Comparison of ENCODE assay signal across 14 cellular contexts in the genomic region with DNA sequence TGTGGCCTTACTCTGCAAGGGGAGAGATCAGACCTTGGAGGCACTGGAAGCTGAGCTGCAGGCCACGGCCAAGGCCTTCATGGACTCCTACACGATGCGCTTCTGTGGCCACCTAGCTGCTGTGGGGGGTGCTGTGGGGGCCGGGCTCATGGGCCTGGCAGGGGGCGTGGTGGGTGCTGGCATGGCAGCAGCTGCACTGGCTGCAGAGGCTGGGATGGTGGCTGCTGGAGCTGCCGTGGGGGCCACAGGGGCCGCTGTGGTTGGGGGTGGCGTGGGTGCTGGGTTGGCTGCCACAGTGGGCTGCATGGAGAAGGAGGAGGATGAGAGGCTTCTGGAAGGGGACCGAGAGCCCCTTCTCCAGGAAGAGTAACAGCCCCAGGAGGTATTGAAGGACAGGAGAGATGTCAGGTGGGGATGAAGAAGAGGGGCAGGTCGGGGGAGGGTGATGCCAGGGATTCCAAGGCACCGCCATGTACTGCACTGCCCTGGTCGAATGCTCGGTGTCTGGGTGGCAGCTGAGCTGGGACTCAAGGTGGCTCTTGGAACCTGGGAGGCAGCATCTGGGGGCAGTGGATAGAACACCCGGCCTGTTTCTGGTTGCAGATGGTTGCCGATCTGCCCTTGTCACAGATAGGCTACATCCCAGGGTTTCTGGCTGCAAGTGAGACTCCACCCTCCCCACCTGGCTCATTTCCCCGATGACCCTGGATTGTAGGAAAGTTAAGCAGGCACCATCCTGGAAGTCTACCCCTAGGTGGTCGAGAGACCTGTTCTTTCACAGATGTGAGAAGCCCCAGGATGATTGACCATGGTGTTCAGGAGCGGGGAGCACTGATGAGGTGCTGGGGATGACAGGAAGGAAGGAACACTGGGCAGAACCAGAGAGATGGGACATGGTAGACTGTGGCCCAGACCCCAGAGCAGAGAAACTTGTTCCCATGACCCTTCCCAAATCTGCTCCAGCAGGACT. TPM values are rescaled to one million over a fixed set of nuclear protein-coding genes. Genes with fewer than 3 reads are reported as not detected.
DNase-seq lines count a peak whose midpoint lies in the region; ATAC-seq and TF ChIP-seq lines count a peak whose summit lies in the region.
"Had no signal": no experiment of that assay in that cellular context is flagged by ENCODE, and none has a peak within 500 bp of the region (broad histone marks: within the 10 kb centered on the region; RNA-seq: fewer than 3 reads in every experiment).

No MANE protein-coding gene starts in this region.

- H3K9me3 ChIP-seq in psoas muscle (no peaks in the 10 kb centered on the region), SJCRH30 (replicated peaks) (no peaks in the 10 kb centered on the region)
- H3K9me3 ChIP-seq: A549 had no signal

- ATAC-seq in psoas muscle = no peak
- ATAC-seq: A549; CD8-positive, alpha-beta T cell; GM23338 had no signal

- H3K4me1 ChIP-seq in psoas muscle = no peaks in the 10 kb centered on the region
- peaks cover 5% of the 10 kb centered on the region; the same call in 1 of the 2 replicates for H3K4me1 ChIP-seq in SJCRH30

- H3K27me3 ChIP-seq in psoas muscle (ENCODE audit: insufficient read depth in 3 of 3, low read length in 2 of 3) (no peaks in the 10 kb centered on the region), SJCRH30 (peaks cover 3% of the 10 kb centered on the region; the same call in 1 of the 2 replicates)

- no peak for TF ChIP-seq CTCF in psoas muscle (IDR thresholded peaks at IDR 0.05)

- no peak overlapping the region for H3K4me3 ChIP-seq in psoas muscle
- H3K4me3 ChIP-seq in SJCRH30 = no peak overlapping the region
- H3K4me3 ChIP-seq: A549, GM23338 had no signal

- no peaks in the 10 kb centered on the region for H3K36me3 ChIP-seq in psoas muscle (ENCODE audit: insufficient read depth in 1 of 2, low read depth in 1 of 2)
- H3K36me3 ChIP-seq in SJCRH30 = no peaks in the 10 kb centered on the region

- intact Hi-C loops in psoas muscle (cut with DNase I) = no loop called here

- no peak overlapping the region for H3K27ac ChIP-seq in psoas muscle
- H3K27ac ChIP-seq in SJCRH30 = no peak overlapping the region
- H3K27ac ChIP-seq: A549 had no signal

- 88 to 92% (median 90%) methylated on average over 16 to 18 of the region's 18 CpGs for WGBS in psoas muscle, 3 donors

- DNase-seq in NCI-H2171 treated with DMSO at 0.1 percent for 48 hours (lab: John Stamatoyannopoulos, UW) (peak; percentile 71), cerebellar cortex (ENCODE audit: low spot score) (peak; percentile 9), mesenteric fat pad (ENCODE audit: low spot score) (peak; percentile 67), psoas muscle (no peak), SJCRH30 (no peak), retina (no peak)
- DNase-seq: CD8-positive, alpha-beta T cell; COR-L47; DMS53 had no signal

RNA-seq across cellular contexts. Expression of gene RNF112, which starts 5.1 kb away (rescaled TPM):
- total RNA-seq in mesenteric fat pad = 3.9 TPM
- total RNA-seq in psoas muscle = 1 to 10 TPM in 2 of 4 donors, under 1 TPM in 2; 0.49 to 1.3 (median 0.85) TPM
- polyA plus RNA-seq in psoas muscle = 1 to 10 TPM in 2 of 3 donors, under 1 TPM in 1; 0.25 to 1.5 (median 1.3) TPM
- total RNA-seq in SJCRH30 (2014; rRNA removed; shearing (Covaris generic)) = 1.2 and 2.4 TPM in 2 replicates
- total RNA-seq: HT1080 had no signal
- polyA plus RNA-seq: CD14-positive monocyte, IgD-negative memory B cell had no signal

RNA-seq across cellular contexts. Expression of gene MFAP4, which starts 29.1 kb away (rescaled TPM):
- 96.7 TPM for total RNA-seq in mesenteric fat pad
- 10 to 100 TPM in 2 of 4 donors, 1 to 10 TPM in 2; 8.7 to 44.5 (median 15.1) TPM for total RNA-seq in psoas muscle
- polyA plus RNA-seq in psoas muscle = 1 to 10 TPM; 5.8 to 8.9 (median 6.7) TPM
- 79.6 and 82.5 TPM in 2 replicates for total RNA-seq in SJCRH30 (2014; rRNA removed; shearing (Covaris generic))
- total RNA-seq: CD8-positive, alpha-beta T cell; HT1080 had no signal
- polyA plus RNA-seq: IgD-negative memory B cell had no signal

RNA-seq across cellular contexts. Expression of gene MAPK7, which starts 37.8 kb away (rescaled TPM):
- total RNA-seq in mesenteric fat pad = 27.2 TPM
- total RNA-seq in psoas muscle = 1 to 10 TPM; 6.7 to 9.8 (median 7.6) TPM
- 10 to 100 TPM in 1 of 3 donors, 1 to 10 TPM in 2; 6.1 to 12.6 (median 6.9) TPM for polyA plus RNA-seq in psoas muscle
- 38.3 and 43.1 TPM in 2 replicates for total RNA-seq in SJCRH30 (2014; rRNA removed; shearing (Covaris generic))

RNA-seq across cellular contexts. Expression of gene B9D1, which starts 53.6 kb away (rescaled TPM):
- 7.5 TPM for total RNA-seq in mesenteric fat pad
- total RNA-seq in psoas muscle = 1 to 10 TPM; 4.7 to 8.7 (median 6.4) TPM
- 1 to 10 TPM; 7.0 to 9.2 (median 7.3) TPM for polyA plus RNA-seq in psoas muscle
- 15.2 and 15.3 TPM in 2 replicates for total RNA-seq in SJCRH30 (2014; rRNA removed; shearing (Covaris generic))
- polyA plus RNA-seq: CD14-positive monocyte had no signal

Comparison
In these comparisons a context has a peak if more than half of its experiments do, and no peak if none do; other contexts are left out.
1. DNase-seq: peak in NCI-H2171 treated with DMSO at 0.1 percent for 48 hours (single experiment), cerebellar cortex (single experiment) and mesenteric fat pad (single experiment); none in psoas muscle (0 of 2), SJCRH30 (0 of 2) and retina (single experiment).